Comparison of ENCODE assay signal across 24 cellular contexts in genomic region chr2:65551528-65551927, GRCh38.
A peak's percentile ranks its signal among the peaks of the same experiment; 100 is the strongest.
DNase-seq lines count a peak whose midpoint lies in the region; ATAC-seq, FAIRE-seq and TF ChIP-seq lines count a peak whose summit lies in the region.
"Had no signal": no experiment of that assay in that cellular context is flagged by ENCODE, and none has a peak within 500 bp of the region (broad histone marks: within the 10 kb centered on the region; RNA-seq: fewer than 3 reads in every experiment).

No MANE protein-coding gene starts in this region.

- peak; percentile 72 for ATAC-seq in K562
- ATAC-seq: A549; CD8-positive, alpha-beta T cell; GM12878 had no signal

- in situ Hi-C loops in K562 (cut with MboI), result no loop called here

- no peak overlapping the region for H2BK15ac ChIP-seq in neuronal stem cell (ENCODE audit: low read length)

- H3K79me2 ChIP-seq in K562 (ENCODE audit: control insufficient read depth, insufficient read depth, low read length), result no peaks in the 10 kb centered on the region

- H2BK5ac ChIP-seq in neuronal stem cell (ENCODE audit: low read length), result no peak overlapping the region

- peak; percentile 89 for FAIRE-seq in K562 (lab: Jason Lieb, UNC)
- FAIRE-seq: A549, D721Med, GM12878, GM12892, GM18507, GM19239 had no signal

- no peaks in the 10 kb centered on the region for H3K9me3 ChIP-seq in K562 (replicated peaks; ENCODE audit: control insufficient read depth, insufficient read depth, low read depth, low read length)
- no peaks in the 10 kb centered on the region for H3K9me3 ChIP-seq in neuronal stem cell (replicated peaks in 1 of 2; ENCODE audit: control insufficient read depth in 2 of 2, insufficient read depth in 1 of 2, low read depth in 1 of 2, low read length in 2 of 2)
- H3K9me3 ChIP-seq: A549; BLaER1 treated with 17β-estradiol and CSF1 and Interleukin-3, amounts not matched to agents 10 nM and 100 nM; Caco-2 had no signal

- no TSS peak for BruUV-seq in K562 (replicated peaks; lab: Mats Ljungman, UMichigan)

- TF ChIP-seq EP300 in K562 (IDR thresholded peaks at IDR 0.05; ENCODE audit: low read length), result no peak

- H3K23ac ChIP-seq in neuronal stem cell (ENCODE audit: low read depth, low read length, poor library complexity), result no peak overlapping the region

- H2BK12ac ChIP-seq in neuronal stem cell (ENCODE audit: low read length), result no peak overlapping the region

- TF ChIP-seq CTCF in K562 (IDR thresholded peaks at IDR 0.05 in 2 of 3, conservative IDR thresholded peaks at IDR 0.05 in 1 of 3; ENCODE audit: insufficient read depth in 2 of 3, low read depth in 1 of 3, low read length in 3 of 3), result no peak

- no peak overlapping the region for H4K91ac ChIP-seq in neuronal stem cell (ENCODE audit: low read depth, low read length, poor library complexity)

- no peaks in the 10 kb centered on the region for H3K79me1 ChIP-seq in neuronal stem cell (ENCODE audit: low read depth, low read length)

- H2AFZ ChIP-seq in K562 (ENCODE audit: low read depth, low read length) (peak overlapping the region; percentile 72), neuronal stem cell (ENCODE audit: low read length) (no peak overlapping the region)

- CTCF ChIA-PET in K562 (lab: Yijun Ruan, JAX; ENCODE audit: low intra/inter-chr PET ratio), result interaction anchor here (0.7 to 1.1 kb wide), 3 partner anchors 115 to 284 kb away, joined by 3 to 5 read pairs (median 3); no protein-coding TSS in a partner anchor

- no peak for TF ChIP-seq POLR2A in K562 (conservative IDR thresholded peaks at IDR 0.05)

- WGBS in K562 (ENCODE audit: insufficient coverage, low coverage, missing lambda C conversion rate), result 26% methylated on average over 7 of the region's 7 CpGs
- no CpG with 5 or more reads among the region's 7 CpGs for whole genome bisulfite sequencing in neuronal stem cell (ENCODE audit: extremely low coverage in 2 of 2, insufficient read length in 2 of 2, insufficient replicate concordance in 1 of 2), 2 donors

- no peaks in the 10 kb centered on the region for H4K20me1 ChIP-seq in K562 (replicated peaks; ENCODE audit: control insufficient read depth, insufficient read depth, low read length)

- no peaks in the 10 kb centered on the region for H3K36me3 ChIP-seq in K562 (ENCODE audit: control insufficient read depth, insufficient read depth, low read length)
- no peaks in the 10 kb centered on the region for H3K36me3 ChIP-seq in neuronal stem cell (replicated peaks in 1 of 2; ENCODE audit: control insufficient read depth in 2 of 2, insufficient read depth in 2 of 2, low read length in 2 of 2)
- H3K36me3 ChIP-seq: BLaER1 treated with 17β-estradiol and CSF1 and Interleukin-3, amounts not matched to agents 10 nM and 100 nM had no signal

- intact Hi-C loops in K562 (cut with micrococcal nuclease), result loop anchor here (5.0 kb wide), 1 partner anchor 489 kb away; no protein-coding TSS in a partner anchor

- H2BK120ac ChIP-seq in neuronal stem cell (ENCODE audit: low read depth, low read length), result no peak overlapping the region

- H3K4me2 ChIP-seq in K562 (ENCODE audit: insufficient read depth, low read length), result no peak overlapping the region; the same call in 1 of the 2 replicates
- H3K4me2 ChIP-seq in neuronal stem cell (ENCODE audit: insufficient read depth, low read length, poor library complexity, severe bottlenecking), result no peak overlapping the region
- H3K4me2 ChIP-seq: BLaER1 treated with 17β-estradiol and CSF1 and Interleukin-3, amounts not matched to agents 10 nM and 100 nM had no signal

- H3K27me3 ChIP-seq in K562 (ENCODE audit: control insufficient read depth in 2 of 2, insufficient read depth in 2 of 2, low read length in 2 of 2) (no peaks in the 10 kb centered on the region), neuronal stem cell (ENCODE audit: control insufficient read depth in 3 of 3, insufficient read depth in 3 of 3, low read depth in 1 of 3, low read length in 3 of 3) (peaks cover 0 to 3% (median 0%) of the 10 kb centered on the region in 3 experiments)
- H3K27me3 ChIP-seq: BLaER1 treated with 17β-estradiol and CSF1 and Interleukin-3, amounts not matched to agents 10 nM and 100 nM had no signal

- H3K4ac ChIP-seq in neuronal stem cell (ENCODE audit: low read length), result no peak overlapping the region

- peak; percentile 43 for DNase-seq in activated effector memory CD4-positive, alpha-beta T cell treated with anti-CD3 and anti-CD28 coated beads, Interleukin-2, amount 50 U/mL, for 16 hours
- no peak for DNase-seq in activated effector memory CD4-positive, alpha-beta T cell treated with Interleukin-2 at 50 U/mL for 16 hours
- peak; percentile 54 to 74 (median 64) for DNase-seq in K562 (ENCODE audit: extremely low read depth in 1 of 4, low spot score in 3 of 4)
- DNase-seq in islet precursor cell, result peak; percentile 36
- DNase-seq in neuronal stem cell (ENCODE audit: low spot score), result no peak
- DNase-seq in stimulated activated CD4-positive, alpha-beta T cell treated with anti-CD3 and anti-CD28 coated beads, Interleukin-2, amount 100 ng/mL, for 24 hours, result no peak
- DNase-seq in SIG-M5 treated with dmso at 0.1 percent for 504 hours (lab: John Stamatoyannopoulos, UW; ENCODE audit: unreplicated experiment), result no peak
- DNase-seq in inferior parietal cortex (ENCODE audit: extremely low spot score), result no peak
- DNase-seq: AML-193; Caco-2; Calu3; CD4-positive, alpha-beta T cell; CD8-positive, alpha-beta T cell; DMS79 treated with DMSO at 0.1 percent for 48 hours; GDM1 had no signal

- no peaks in the 10 kb centered on the region for H3K9me1 ChIP-seq in K562 (ENCODE audit: control insufficient read depth, insufficient read depth, low read length)

- H4K8ac ChIP-seq in neuronal stem cell (ENCODE audit: low read depth, low read length), result no peak overlapping the region

- POLR2A ChIA-PET in K562 (lab: Yijun Ruan, JAX), result interaction anchor here (1.5 kb wide), 1 partner anchor 9 kb away, joined by 8 read pairs; no protein-coding TSS in a partner anchor

- H3K4me1 ChIP-seq in K562 (replicated peaks in 1 of 2; ENCODE audit: control insufficient read depth in 2 of 2, insufficient read depth in 2 of 2, low read length in 2 of 2) (peaks cover 11 to 14% of the 10 kb centered on the region in 2 experiments; a peak in 4 of 5 replicates), neuronal stem cell (ENCODE audit: control insufficient read depth in 2 of 2, insufficient read depth in 1 of 2, low read depth in 1 of 2, low read length in 2 of 2) (peaks cover 0 to 6% of the 10 kb centered on the region in 2 donors)
- H3K4me1 ChIP-seq: A549 had no signal

- H3K9ac ChIP-seq in K562 (ENCODE audit: insufficient read depth in 1 of 2, low read depth in 2 of 2, low read length in 2 of 2) (no peak overlapping the region), neuronal stem cell (ENCODE audit: low read depth, low read length, poor library complexity) (no peak overlapping the region)

- H3K4me3 ChIP-seq in K562, result no peak overlapping the region
- H3K4me3 ChIP-seq in neuronal stem cell (ENCODE audit: low read length in 2 of 2), result no peak overlapping the region
- H3K4me3 ChIP-seq: BLaER1 treated with 17β-estradiol and CSF1 and Interleukin-3, amounts not matched to agents 10 nM and 100 nM; GM12878 had no signal

- H3K27ac ChIP-seq in K562 (ENCODE audit: extremely low read depth, low read depth, low read length) (no peak overlapping the region; the same call in 2 of the 3 replicates), neuronal stem cell (replicated peaks; ENCODE audit: low read length) (no peak overlapping the region)
- H3K27ac ChIP-seq: 22Rv1; BLaER1 treated with 17β-estradiol and CSF1 and Interleukin-3, amounts not matched to agents 10 nM and 100 nM; C4-2B had no signal

- no peak overlapping the region for H3K14ac ChIP-seq in neuronal stem cell (ENCODE audit: low read length)

- no peak for TF ChIP-seq RAD21 in K562 (CRISPR knock-in tag; conservative IDR thresholded peaks at IDR 0.05 in 1 of 2, IDR thresholded peaks at IDR 0.05 in 1 of 2)

- H2AK5ac ChIP-seq in neuronal stem cell (ENCODE audit: low read depth, low read length), result no peak overlapping the region

- H3K18ac ChIP-seq in neuronal stem cell (ENCODE audit: low read length), result peak overlapping the region; percentile 78

TF ChIP-seq in K562, 482 proteins besides CTCF, POLR2A, EP300 and RAD21 (continues in another document):
- no peak for TF ChIP-seq ATF3 (IDR thresholded peaks at IDR 0.05)
- TF ChIP-seq ATF3 (CRISPR knock-in tag; conservative IDR thresholded peaks at IDR 0.05), result no peak
- TF ChIP-seq NFE2L1 (tag; IDR thresholded peaks at IDR 0.05; ENCODE audit: borderline replicate concordance, low read depth), result no peak
- peak; percentile 49 to 56 for TF ChIP-seq E2F6 (IDR thresholded peaks at IDR 0.05; ENCODE audit: borderline replicate concordance in 1 of 2, extremely low read depth in 1 of 2, insufficient read depth in 1 of 2, insufficient read length in 1 of 2, low read depth in 1 of 2, low read length in 1 of 2, poor library complexity in 1 of 2, severe bottlenecking in 1 of 2)
- peak; percentile 83 for TF ChIP-seq USF1 (CRISPR knock-in tag; IDR thresholded peaks at IDR 0.05)
- no peak for TF ChIP-seq ZNF76 (CRISPR knock-in tag; IDR thresholded peaks at IDR 0.05; ENCODE audit: borderline replicate concordance)
- no peak for TF ChIP-seq SMARCB1 (IDR thresholded peaks at IDR 0.05; ENCODE audit: insufficient read length, low read depth)

Comparison
In these comparisons a context has a peak if more than half of its experiments do, and no peak if none do; other contexts are left out.
1. DNase-seq: peak in activated effector memory CD4-positive, alpha-beta T cell treated with anti-CD3 and anti-CD28 coated beads, Interleukin-2, amount 50 U/mL, for 16 hours (single experiment), K562 (4 of 4) and islet precursor cell (single experiment); none in activated effector memory CD4-positive, alpha-beta T cell treated with Interleukin-2 at 50 U/mL for 16 hours (single experiment), neuronal stem cell (single experiment), stimulated activated CD4-positive, alpha-beta T cell treated with anti-CD3 and anti-CD28 coated beads, Interleukin-2, amount 100 ng/mL, for 24 hours (0 of 2), SIG-M5 treated with dmso at 0.1 percent for 504 hours (single experiment) and inferior parietal cortex (single experiment).